In genomic region chr9:136171009-136171800, GRCh38 we compare ENCODE assay signal across 9 cellular contexts. TPM values are rescaled to one million over a fixed set of nuclear protein-coding genes. Genes with fewer than 3 reads are reported as not detected.
A peak's percentile ranks its signal among the peaks of the same experiment; 100 is the strongest.
DNase-seq lines count a peak whose midpoint lies in the region; ATAC-seq, FAIRE-seq and TF ChIP-seq lines count a peak whose summit lies in the region.
"Had no signal": no experiment of that assay in that cellular context is flagged by ENCODE, and none has a peak within 500 bp of the region (broad histone marks: within the 10 kb centered on the region; RNA-seq: fewer than 3 reads in every experiment).

No MANE protein-coding gene starts in this region.

- FAIRE-seq in D721Med (lab: Jason Lieb, UNC): no peak

- in situ Hi-C loops in astrocyte of the cerebellum (cut with HindIII; ENCODE audit: low sequenced_read_pairs): no loop called here

- ATAC-seq in natural killer cell: no peak

- H3K27ac Mint-ChIP-seq in natural killer cell: no peak overlapping the region
- H3K27ac Mint-ChIP-seq: natural killer cell treated with Interleukin-12 subunit alpha and Interleukin-12 subunit beta and Interleukin-15 and Interleukin-18, amount 100 ng/mL, for 72 hours; stimulated activated naive CD8-positive, alpha-beta T cell treated with anti-CD3 and anti-CD28 coated beads, Interleukin-15, Interleukin-2, amounts not matched to agents 100 ng/mL and 50 ng/mL, for 24 hours had no signal

- peaks cover 0 to 3% of the 10 kb centered on the region in 2 donors for H3K4me1 Mint-ChIP-seq in natural killer cell

- no peaks in the 10 kb centered on the region for H3K9me3 Mint-ChIP-seq in natural killer cell
- H3K9me3 Mint-ChIP-seq: natural killer cell treated with Interleukin-12 subunit alpha and Interleukin-12 subunit beta and Interleukin-15 and Interleukin-18, amount 100 ng/mL, for 72 hours; stimulated activated naive CD8-positive, alpha-beta T cell treated with anti-CD3 and anti-CD28 coated beads, Interleukin-15, Interleukin-2, amounts not matched to agents 100 ng/mL and 50 ng/mL, for 24 hours had no signal

- H3K36me3 Mint-ChIP-seq in natural killer cell: no peaks in the 10 kb centered on the region
- H3K36me3 Mint-ChIP-seq: natural killer cell treated with Interleukin-12 subunit alpha and Interleukin-12 subunit beta and Interleukin-15 and Interleukin-18, amount 100 ng/mL, for 72 hours had no signal

- TF ChIP-seq CTCF in GM20000 (IDR thresholded peaks at IDR 0.05; ENCODE audit: extremely low read depth, missing control alignments) (no peak), astrocyte of the cerebellum (IDR thresholded peaks at IDR 0.05; ENCODE audit: low read depth, low read length, missing control alignments) (no peak), natural killer cell (IDR thresholded peaks at IDR 0.05) (no peak), D721Med (IDR thresholded peaks at IDR 0.05; ENCODE audit: insufficient read depth, missing control alignments) (no peak)

- H3K4me3 Mint-ChIP-seq in natural killer cell: no peak overlapping the region
- H3K4me3 Mint-ChIP-seq: natural killer cell treated with Interleukin-12 subunit alpha and Interleukin-12 subunit beta and Interleukin-15 and Interleukin-18, amount 100 ng/mL, for 72 hours; stimulated activated naive CD8-positive, alpha-beta T cell treated with anti-CD3 and anti-CD28 coated beads, Interleukin-15, Interleukin-2, amounts not matched to agents 100 ng/mL and 50 ng/mL, for 24 hours had no signal

- DNase-seq in GM20000 (ENCODE audit: low spot score): peak; percentile 44
- peak; percentile 80 for DNase-seq in NCI-H1436 (lab: John Stamatoyannopoulos, UW)
- peak; percentile 22 for DNase-seq in astrocyte of the cerebellum (ENCODE audit: low read depth)
- DNase-seq in myocyte (ENCODE audit: low read depth): peak; percentile 14
- DNase-seq in natural killer cell: no peak
- no peak for DNase-seq in OCI-M1 (lab: John Stamatoyannopoulos, UW)
- DNase-seq in D721Med (ENCODE audit: insufficient read length, low spot score): no peak

- peaks cover 12 to 14% of the 10 kb centered on the region in 2 donors for H3K27me3 Mint-ChIP-seq in natural killer cell (ENCODE audit: low read depth in 2 of 2)

- no peak overlapping the region for H3K4me3 ChIP-seq in astrocyte of the cerebellum (ENCODE audit: low read depth, low read length)

- intact Hi-C loops in natural killer cell (cut with micrococcal nuclease): no loop called here

RNA-seq across cellular contexts. Expression of gene LHX3, which starts 33.7 kb away (rescaled TPM):
- total RNA-seq in myocyte (not detected in 2 replicates), natural killer cell (under 1 TPM in 1 of 3 donors, not detected in 2; 0.38 TPM)
- not detected for polyA plus RNA-seq in myocyte (2012)

RNA-seq across cellular contexts. Expression of gene TMEM250, which starts 52.5 kb away (rescaled TPM):
- total RNA-seq in myocyte: 38.9 and 41.5 TPM in 2 replicates
- polyA plus RNA-seq in myocyte (2012): 38.7 TPM
- 10 to 100 TPM; 19.5 to 34.3 (median 33.6) TPM for total RNA-seq in natural killer cell

Comparison
In these comparisons a context has a peak if more than half of its experiments do, and no peak if none do; other contexts are left out.
1. DNase-seq: peak in GM20000 (single experiment), NCI-H1436 (single experiment), astrocyte of the cerebellum (single experiment) and myocyte (single experiment); none in natural killer cell (single experiment), OCI-M1 (single experiment) and D721Med (single experiment).